9 cellular contexts compared by ENCODE assay signal in the genomic region with DNA sequence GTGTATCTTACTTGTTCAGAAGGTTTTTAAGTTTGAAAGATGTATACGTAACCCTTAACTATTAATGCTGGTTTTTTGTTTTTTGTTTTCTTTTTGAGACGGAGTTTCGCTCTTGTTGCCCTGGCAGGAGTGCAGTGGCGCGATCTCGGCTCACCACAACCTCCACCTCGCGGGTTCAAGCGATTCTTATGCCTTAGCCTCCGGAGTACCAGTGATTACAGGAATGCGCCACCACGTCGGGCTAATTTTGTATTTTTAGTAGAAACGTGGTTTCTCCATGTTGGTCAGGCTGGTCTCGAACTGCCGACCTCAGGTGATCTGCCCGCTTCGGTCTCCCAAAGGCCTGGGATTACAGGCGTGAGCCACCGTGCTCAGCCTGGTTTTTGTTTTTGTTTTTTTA. TPM values are rescaled to one million over a fixed set of nuclear protein-coding genes. Genes with fewer than 3 reads are reported as not detected.
DNase-seq lines count a peak whose midpoint lies in the region; ATAC-seq and TF ChIP-seq lines count a peak whose summit lies in the region.
"Not testable (repeated sequence)": the region's sequence is repeated elsewhere in the genome, so short reads cannot be mapped to it uniquely, and the experiment has no call there.
"Had no signal": no experiment of that assay in that cellular context is flagged by ENCODE, and none has a peak within 500 bp of the region (broad histone marks: within the 10 kb centered on the region; RNA-seq: fewer than 3 reads in every experiment).

No MANE protein-coding gene starts in this region.

- H3K27me3 ChIP-seq in mesendoderm (ENCODE audit: insufficient read depth, low read length, poor library complexity): not testable (repeated sequence)

- H3K27ac ChIP-seq in 22Rv1: peak overlapping the region; percentile 83
- H3K27ac ChIP-seq in mesendoderm (ENCODE audit: low read depth, low read length): not testable (repeated sequence)

- peaks cover 11% of the 10 kb centered on the region for H3K4me1 Mint-ChIP-seq in T-helper 17 cell
- H3K4me1 Mint-ChIP-seq in activated T-cell treated with anti-CD3 and anti-CD28 coated beads, Interleukin-2, amount 50 U/mL, for 72 hours (ENCODE audit: low read depth); stimulated activated effector memory CD8-positive, alpha-beta T cell treated with anti-CD3 and anti-CD28 coated beads, Interleukin-12 subunit alpha, Interleukin-12 subunit beta, amount 100 ng/mL, for 72 hours: not testable (repeated sequence)
- H3K4me1 Mint-ChIP-seq in central memory CD8-positive, alpha-beta T cell: peaks cover 53% of the 10 kb centered on the region

- peak overlapping the region; percentile 96 for H3K4me3 Mint-ChIP-seq in T-helper 17 cell
- peak overlapping the region in 1 of 2 donors; percentile 93 for H3K4me3 Mint-ChIP-seq in activated T-cell treated with anti-CD3 and anti-CD28 coated beads, Interleukin-2, amount 50 U/mL, for 72 hours
- H3K4me3 Mint-ChIP-seq in central memory CD8-positive, alpha-beta T cell: peak overlapping the region; percentile 84
- H3K4me3 Mint-ChIP-seq in stimulated activated effector memory CD8-positive, alpha-beta T cell treated with anti-CD3 and anti-CD28 coated beads, Interleukin-12 subunit alpha, Interleukin-12 subunit beta, amount 100 ng/mL, for 72 hours: peak overlapping the region; percentile 83

- H3K79me1 ChIP-seq in mesendoderm (ENCODE audit: low read length): not testable (repeated sequence)

- not testable (repeated sequence) for H3K36me3 ChIP-seq in mesendoderm (ENCODE audit: control insufficient read depth, insufficient read depth, low read length)

- not testable (repeated sequence) for H3K9me3 Mint-ChIP-seq in activated T-cell treated with anti-CD3 and anti-CD28 coated beads, Interleukin-2, amount 50 U/mL, for 72 hours; central memory CD8-positive, alpha-beta T cell; stimulated activated effector memory CD8-positive, alpha-beta T cell treated with anti-CD3 and anti-CD28 coated beads, Interleukin-12 subunit alpha, Interleukin-12 subunit beta, amount 100 ng/mL, for 72 hours

- not testable (repeated sequence) for H3K23ac ChIP-seq in mesendoderm (ENCODE audit: low read length)

- H4K5ac ChIP-seq in mesendoderm (ENCODE audit: low read length): not testable (repeated sequence)

- H2BK120ac ChIP-seq in mesendoderm (ENCODE audit: low read depth, low read length): not testable (repeated sequence)

- H3K9ac ChIP-seq in mesendoderm (ENCODE audit: low read length): peak overlapping the region; percentile 48

- peak overlapping the region; percentile 15 for H3K56ac ChIP-seq in mesendoderm (ENCODE audit: low read length)

- H3K79me2 ChIP-seq in mesendoderm (ENCODE audit: control insufficient read depth, insufficient read depth, low read length): peaks cover 33% of the 10 kb centered on the region

- not testable (repeated sequence) for ATAC-seq in T-helper 17 cell; activated T-cell treated with anti-CD3 and anti-CD28 coated beads, Interleukin-2, amount 50 U/mL, for 72 hours (replicated peaks in 1 of 2); central memory CD8-positive, alpha-beta T cell (replicated peaks; ENCODE audit: extremely low read depth, poor library complexity, severe bottlenecking); stimulated activated effector memory CD8-positive, alpha-beta T cell treated with anti-CD3 and anti-CD28 coated beads, Interleukin-12 subunit alpha, Interleukin-12 subunit beta, amount 100 ng/mL, for 72 hours

- H3K4ac ChIP-seq in mesendoderm (ENCODE audit: low read depth, low read length): not testable (repeated sequence)

- not testable (repeated sequence) for H3K4me1 ChIP-seq in mesendoderm (ENCODE audit: control insufficient read depth, low read depth, low read length)

- H3K18ac ChIP-seq in mesendoderm (ENCODE audit: low read length): not testable (repeated sequence)

- not testable (repeated sequence) for H3K9me3 ChIP-seq in T-helper 17 cell (ENCODE audit: control insufficient read depth, low read length, poor library complexity, severe bottlenecking)

- no CpG with 5 or more reads among the region's 20 CpGs for WGBS in mesendoderm (ENCODE audit: extremely low coverage, insufficient coverage, low lambda C conversion rate)

- not testable (repeated sequence) for H4K8ac ChIP-seq in mesendoderm (ENCODE audit: low read depth, low read length)

- not testable (repeated sequence) for H2BK15ac ChIP-seq in mesendoderm (replicated peaks; ENCODE audit: low read depth)

- not testable (repeated sequence) for H3K27me3 Mint-ChIP-seq in T-helper 17 cell; activated T-cell treated with anti-CD3 and anti-CD28 coated beads, Interleukin-2, amount 50 U/mL, for 72 hours (ENCODE audit: low read depth); central memory CD8-positive, alpha-beta T cell

- not testable (repeated sequence) for DNase-seq in GM12864 (ENCODE audit: low read depth); T-helper 17 cell; activated T-cell treated with anti-CD3 and anti-CD28 coated beads, Interleukin-2, amount 50 U/mL, for 72 hours; central memory CD8-positive, alpha-beta T cell (ENCODE audit: low spot score in 2 of 2); foreskin fibroblast; mesendoderm
- peak in 1 of 2 donors; percentile 55 for DNase-seq in stimulated activated effector memory CD8-positive, alpha-beta T cell treated with anti-CD3 and anti-CD28 coated beads, Interleukin-12 subunit alpha, Interleukin-12 subunit beta, amount 100 ng/mL, for 72 hours (ENCODE audit: low spot score in 2 of 2)

- TF ChIP-seq CTCF in 22Rv1 (IDR thresholded peaks at IDR 0.05); GM12864 (IDR thresholded peaks at IDR 0.05; ENCODE audit: low read depth, low read length, missing control alignments); foreskin fibroblast (IDR thresholded peaks at IDR 0.05; ENCODE audit: low read depth, low read length): not testable (repeated sequence)

- peak overlapping the region; percentile 95 for H3K27ac Mint-ChIP-seq in T-helper 17 cell
- peak overlapping the region; percentile 86 for H3K27ac Mint-ChIP-seq in activated T-cell treated with anti-CD3 and anti-CD28 coated beads, Interleukin-2, amount 50 U/mL, for 72 hours
- peak overlapping the region; percentile 94 for H3K27ac Mint-ChIP-seq in central memory CD8-positive, alpha-beta T cell (ENCODE audit: low read depth)
- peak overlapping the region; percentile 91 for H3K27ac Mint-ChIP-seq in stimulated activated effector memory CD8-positive, alpha-beta T cell treated with anti-CD3 and anti-CD28 coated beads, Interleukin-12 subunit alpha, Interleukin-12 subunit beta, amount 100 ng/mL, for 72 hours

- H3K4me2 ChIP-seq in mesendoderm (ENCODE audit: low read length): peak overlapping the region; percentile 13

- not testable (repeated sequence) for H3K36me3 Mint-ChIP-seq in T-helper 17 cell (ENCODE audit: low read depth); activated T-cell treated with anti-CD3 and anti-CD28 coated beads, Interleukin-2, amount 50 U/mL, for 72 hours (ENCODE audit: insufficient read depth in 2 of 2)
- H3K36me3 Mint-ChIP-seq in central memory CD8-positive, alpha-beta T cell (ENCODE audit: insufficient read depth): peaks cover 54% of the 10 kb centered on the region
- H3K36me3 Mint-ChIP-seq in stimulated activated effector memory CD8-positive, alpha-beta T cell treated with anti-CD3 and anti-CD28 coated beads, Interleukin-12 subunit alpha, Interleukin-12 subunit beta, amount 100 ng/mL, for 72 hours: peaks cover 51% of the 10 kb centered on the region

- H3K4me3 ChIP-seq in GM12864 (ENCODE audit: low read depth, low read length) (peak overlapping the region; percentile 6; the same call in 1 of the 2 replicates), foreskin fibroblast (ENCODE audit: low read depth in 1 of 2, low read length in 2 of 2) (peak overlapping the region; percentile 62 to 97), mesendoderm (ENCODE audit: low read length) (peak overlapping the region; percentile 15)

- not testable (repeated sequence) for H2BK5ac ChIP-seq in mesendoderm (ENCODE audit: low read length)

- H2AK5ac ChIP-seq in mesendoderm (ENCODE audit: low read length): not testable (repeated sequence)

RNA-seq across cellular contexts. Expression of gene USP9Y, which starts 37.2 kb away (rescaled TPM):
- total RNA-seq in T-helper 17 cell: 10 to 100 TPM; 46.4 to 49.1 TPM
- 10 to 100 TPM in 1 of 2 donors, not detected in 1; 20.4 TPM for total RNA-seq in activated T-cell treated with anti-CD3 and anti-CD28 coated beads, Interleukin-2, amount 50 U/mL, for 72 hours
- polyA plus RNA-seq in mesendoderm (2013, experiment 1 of 2): 13.2 TPM
- 14.5 TPM for polyA plus RNA-seq in mesendoderm (2013, experiment 2 of 2)
- total RNA-seq: renal cortical epithelial cell had no signal

Comparison
In these comparisons a context has a peak if more than half of its experiments do, and no peak if none do; other contexts are left out.
1. H3K4me3 ChIP-seq: peak in every context shown above with its lines; median percentile 80 in foreskin fibroblast; 15 in mesendoderm; 6 in GM12864.